Comparison of ENCODE assay signal across 15 cellular contexts in the genomic region with DNA sequence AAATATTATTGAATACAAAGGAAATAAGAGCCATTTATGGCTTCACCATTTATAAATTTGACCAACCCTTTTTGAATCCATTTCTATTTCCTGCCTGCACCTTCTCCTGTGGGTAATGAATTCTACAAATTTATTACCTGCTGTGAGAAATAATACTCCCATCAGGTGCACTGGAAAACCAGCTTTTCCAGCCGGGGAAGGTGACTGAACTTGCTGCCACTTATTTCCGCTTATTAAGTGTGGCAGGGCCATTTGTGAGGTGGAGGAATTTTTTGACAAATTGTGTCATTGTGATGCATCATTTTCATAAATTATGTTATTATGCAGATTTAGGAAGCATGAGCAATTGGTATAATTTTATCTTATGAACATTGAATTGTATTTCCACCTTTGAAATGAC.
DNase-seq lines count a peak whose midpoint lies in the region; ATAC-seq and TF ChIP-seq lines count a peak whose summit lies in the region.
"Had no signal": no experiment of that assay in that cellular context is flagged by ENCODE, and none has a peak within 500 bp of the region (broad histone marks: within the 10 kb centered on the region; RNA-seq: fewer than 3 reads in every experiment).

No MANE protein-coding gene starts in this region.

- TF ChIP-seq CTCF in epithelial cell of esophagus (IDR thresholded peaks at IDR 0.05; ENCODE audit: insufficient read depth, low read depth, low read length, missing control alignments) = no peak

- intact Hi-C loops in left colon (cut with DNase I, micrococcal nuclease) = no loop called here

- DNase-seq in COR-L47 (lab: John Stamatoyannopoulos, UW) (peak; percentile 45), HT-29 (ENCODE audit: low spot score) (peak; percentile 22), NCI-H69 (lab: John Stamatoyannopoulos, UW) (peak; percentile 73), epithelial cell of esophagus (ENCODE audit: low read depth) (peak; percentile 10), left colon (no peak), HuH-7.5 (ENCODE audit: low spot score) (no peak)
- DNase-seq: Caco-2; CD4-positive, CD25-positive, alpha-beta regulatory T cell; CD8-positive, alpha-beta memory T cell; GDM1; HCEC 1CT; IMR-90 had no signal

- ATAC-seq in GM21825 (IDR thresholded peaks at IDR 0.05; ENCODE audit: unreplicated experiment) (no peak), left colon (no peak)
- ATAC-seq: GM23338 had no signal

- H3K4me3 ChIP-seq in epithelial cell of esophagus (ENCODE audit: low read length) = no peak overlapping the region
- H3K4me3 ChIP-seq: BLaER1 treated with 17β-estradiol and CSF1 and Interleukin-3, amounts not matched to agents 10 nM and 100 nM; GM23338 had no signal

Comparison
In these comparisons a context has a peak if more than half of its experiments do, and no peak if none do; other contexts are left out.
1. DNase-seq: peak in COR-L47 (single experiment), HT-29 (single experiment), NCI-H69 (single experiment) and epithelial cell of esophagus (single experiment); none in left colon (0 of 2) and HuH-7.5 (single experiment).